24 cellular contexts compared by ENCODE assay signal in the genomic region with DNA sequence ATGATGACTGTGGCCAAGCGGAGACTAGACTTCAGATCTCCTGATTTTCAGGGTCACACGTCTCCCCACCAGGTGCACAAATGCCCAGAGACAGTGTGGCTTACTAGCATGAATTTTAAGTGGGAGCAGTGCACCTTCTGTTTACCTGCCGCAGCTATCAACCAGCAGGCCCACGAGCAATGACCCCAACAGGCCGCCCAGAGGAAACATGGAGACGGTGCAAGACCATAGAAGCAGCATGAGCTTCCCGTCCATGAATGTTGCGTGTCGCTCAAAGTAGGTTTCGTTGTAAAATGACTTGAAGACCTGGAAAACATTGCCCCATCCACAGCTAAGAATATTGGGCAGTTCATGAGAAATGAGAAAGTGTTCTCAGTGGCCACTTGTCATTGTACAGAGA. TPM values are rescaled to one million over a fixed set of nuclear protein-coding genes. Genes with fewer than 3 reads are reported as not detected.
"Had no signal": no experiment of that assay in that cellular context is flagged by ENCODE, and none has a peak within 500 bp of the region (broad histone marks: within the 10 kb centered on the region; RNA-seq: fewer than 3 reads in every experiment).

No MANE protein-coding gene starts in this region.

- H3K9me3 Mint-ChIP-seq: naive thymus-derived CD4-positive, alpha-beta T cell had no signal

- H3K4me1 ChIP-seq: sigmoid colon had no signal

- DNase-seq: cortex of kidney; dorsolateral prefrontal cortex; effector CD8-positive, alpha-beta T cell; heart right ventricle; islet precursor cell; mammary epithelial cell; naive thymus-derived CD4-positive, alpha-beta T cell; sigmoid colon; stimulated activated CD4-positive, alpha-beta T cell treated with anti-CD3 and anti-CD28 coated beads, Interleukin-12 subunit alpha, Interleukin-12 subunit beta, amount 100 ng/mL, for 4 hours; stimulated activated naive CD4-positive, alpha-beta T cell; trophoblast cell had no signal

- H3K9me3 ChIP-seq: heart right ventricle, sigmoid colon had no signal

- H3K27ac Mint-ChIP-seq: naive thymus-derived CD4-positive, alpha-beta T cell had no signal

- H3K27ac ChIP-seq: dorsolateral prefrontal cortex, heart right ventricle, sigmoid colon, skin epidermis had no signal

- H3K27me3 ChIP-seq: sigmoid colon had no signal

- H3K36me3 Mint-ChIP-seq: naive thymus-derived CD4-positive, alpha-beta T cell had no signal

- H3K36me3 ChIP-seq: heart right ventricle, sigmoid colon had no signal

- ATAC-seq: esophagus mucosa; heart right ventricle; naive thymus-derived CD4-positive, alpha-beta T cell had no signal

- H3K4me3 Mint-ChIP-seq: naive thymus-derived CD4-positive, alpha-beta T cell had no signal

- H3K4me3 ChIP-seq: dorsolateral prefrontal cortex, heart right ventricle, sigmoid colon, skin epidermis had no signal

RNA-seq across cellular contexts. Expression of gene SLC2A7, which starts 3.5 kb away (rescaled TPM):
- total RNA-seq: esophagus mucosa; fibroblast of lung; frontal cortex; glomerular endothelial cell; left lobe of liver; lower leg skin; mammary epithelial cell; mesenteric fat pad; mononuclear cell; naive thymus-derived CD4-positive, alpha-beta T cell; osteocyte; pulmonary artery endothelial cell; sigmoid colon; urinary bladder had no signal
- polyA plus RNA-seq: fibroblast of lung, heart right ventricle, mammary epithelial cell, neural cell, urinary bladder had no signal

RNA-seq across cellular contexts. Expression of gene SLC2A5, which starts 46.7 kb away (rescaled TPM):
- total RNA-seq: osteocyte, pulmonary artery endothelial cell had no signal
- polyA plus RNA-seq: naive thymus-derived CD4-positive, alpha-beta T cell; neural cell had no signal
